ENCODE assay signal across 9 cellular contexts in the genomic region with DNA sequence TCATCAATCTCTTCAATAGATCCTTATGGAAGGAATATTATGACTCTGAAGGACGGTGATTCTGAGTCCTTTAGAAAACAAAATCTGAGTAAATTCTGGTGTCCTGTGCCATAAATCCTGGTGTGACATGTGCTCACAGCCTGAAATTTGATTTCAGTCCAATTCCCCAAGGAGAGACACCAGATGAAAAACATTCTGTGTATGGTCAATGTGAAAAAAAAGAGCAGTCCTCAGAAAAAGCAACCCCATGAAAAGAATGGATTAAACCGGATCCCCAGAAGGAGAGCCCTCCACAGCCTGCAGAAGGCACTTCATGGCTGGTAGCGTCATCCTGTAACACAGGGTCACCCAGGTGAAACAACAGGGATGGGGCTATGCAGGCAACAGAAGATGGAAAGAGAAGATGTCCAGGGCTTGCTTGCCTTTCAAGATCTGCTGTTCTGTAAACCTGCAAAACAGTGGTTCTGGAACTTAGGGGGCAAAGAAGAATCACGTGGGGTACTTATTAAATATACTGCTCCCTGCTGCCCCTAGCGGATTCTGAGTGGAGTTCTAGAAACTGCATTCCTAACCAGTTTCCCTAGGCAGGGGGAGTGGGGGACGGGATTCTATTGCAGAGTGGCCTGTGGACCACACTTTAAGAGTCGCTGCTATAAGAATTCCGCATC.
DNase-seq lines count a peak whose midpoint lies in the region; ATAC-seq, FAIRE-seq and TF ChIP-seq lines count a peak whose summit lies in the region.
"Had no signal": no experiment of that assay in that cellular context is flagged by ENCODE, and none has a peak within 500 bp of the region (broad histone marks: within the 10 kb centered on the region; RNA-seq: fewer than 3 reads in every experiment).

No MANE protein-coding gene starts in this region.

- H3K4me3 ChIP-seq in HUES64 (ENCODE audit: low read length), result peak overlapping the region; percentile 39
- H3K4me3 ChIP-seq in endothelial cell of umbilical vein (replicated peaks in 1 of 3; ENCODE audit: insufficient read depth in 1 of 3, low read depth in 1 of 3, low read length in 3 of 3), result no peak overlapping the region
- H3K4me3 ChIP-seq in mononuclear cell (ENCODE audit: low read length), result peak overlapping the region; percentile 29
- H3K4me3 ChIP-seq: SJSA1 had no signal

- H3K9me3 ChIP-seq in HUES64 (ENCODE audit: insufficient read depth, low read depth, low read length), result 0 out of 2 replicates have a peak, but pooled peaks cover 6% of the 10 kb centered on the region
- no peaks in the 10 kb centered on the region for H3K9me3 ChIP-seq in endothelial cell of umbilical vein (replicated peaks; ENCODE audit: control insufficient read depth, insufficient read depth, low read length)
- peaks cover 4% of the 10 kb centered on the region for H3K9me3 ChIP-seq in mononuclear cell (ENCODE audit: low read depth, low read length)
- H3K9me3 ChIP-seq: SJSA1 had no signal

- H3K27ac ChIP-seq in HUES64 (ENCODE audit: low read depth, low read length) (no peak overlapping the region; the same call in 1 of the 2 replicates), endothelial cell of umbilical vein (ENCODE audit: insufficient read depth, low read depth, low read length) (no peak overlapping the region)
- H3K27ac ChIP-seq: SJSA1 had no signal

- H3K9ac ChIP-seq in HUES64 (ENCODE audit: low read depth, low read length), result no peak overlapping the region
- no peak overlapping the region for H3K9ac ChIP-seq in endothelial cell of umbilical vein (replicated peaks; ENCODE audit: extremely low read depth, insufficient read depth, low read length)

- DNase-seq in COLO829 (ENCODE audit: low spot score) (peak; percentile 40), SW 1271 (lab: John Stamatoyannopoulos, UW) (peak; percentile 7 to 32), endothelial cell of umbilical vein (ENCODE audit: low read depth, low spot score) (peak; percentile 52), HPDE6-E6E7 (ENCODE audit: extremely low spot score) (no peak)

- peak; percentile 68 for TF ChIP-seq CTCF in endothelial cell of umbilical vein (IDR thresholded peaks at IDR 0.05; ENCODE audit: extremely low read depth in 1 of 2, insufficient read depth in 1 of 2, low read depth in 1 of 2, low read length in 2 of 2)

- POLR2A ChIA-PET in endothelial cell of umbilical vein (lab: Charles Lee), result no interaction called here

- CTCF ChIA-PET in endothelial cell of umbilical vein (lab: Charles Lee), result interaction anchor here (0.7 to 1.3 kb wide), 7 partner anchors 9 to 122 kb away, joined by 3 to 8 read pairs (median 4); no protein-coding TSS in a partner anchor

- no peaks in the 10 kb centered on the region for H3K79me2 ChIP-seq in endothelial cell of umbilical vein (ENCODE audit: control insufficient read depth, insufficient read depth, low read length)

- TF ChIP-seq POLR2A in endothelial cell of umbilical vein (IDR thresholded peaks at IDR 0.05; ENCODE audit: low read depth, low read length), result no peak

- dilution Hi-C loops in endothelial cell of umbilical vein (cut with MboI; ENCODE audit: extremely low pct_ligation_motif_present, low sequenced_read_pairs), result no loop called here

- H4K20me1 ChIP-seq in endothelial cell of umbilical vein (replicated peaks; ENCODE audit: control insufficient read depth, extremely low read depth, insufficient read depth, low read length), result no peaks in the 10 kb centered on the region

- ATAC-seq in GM19372 (IDR thresholded peaks at IDR 0.05; ENCODE audit: low read depth, unreplicated experiment) (peak; percentile 76), GM19023 (IDR thresholded peaks at IDR 0.05; ENCODE audit: unreplicated experiment) (no peak)

- H3K9me1 ChIP-seq in endothelial cell of umbilical vein (replicated peaks; ENCODE audit: control insufficient read depth, extremely low read depth, insufficient read depth, low read length), result no peaks in the 10 kb centered on the region

- 56% methylated on average over 8 of the region's 8 CpGs for WGBS in HUES64

- H2AFZ ChIP-seq in endothelial cell of umbilical vein (ENCODE audit: low read depth, low read length), result no peak overlapping the region

- FAIRE-seq in endothelial cell of umbilical vein (lab: Jason Lieb, UNC), result peak; percentile 79

- intact Hi-C loops in endothelial cell of umbilical vein (cut with micrococcal nuclease), result loop anchor here (5.0 kb wide), 1 partner anchor 120 kb away; a partner anchor contains a TSS

- H3K36me3 ChIP-seq in HUES64 (ENCODE audit: insufficient read depth, low read length), result no peaks in the 10 kb centered on the region
- H3K36me3 ChIP-seq in endothelial cell of umbilical vein (ENCODE audit: control insufficient read depth in 2 of 2, extremely low read depth in 1 of 2, insufficient read depth in 2 of 2, low read length in 2 of 2), result no peaks in the 10 kb centered on the region
- H3K36me3 ChIP-seq: SJSA1 had no signal

- H3K4me1 ChIP-seq in HUES64 (ENCODE audit: insufficient read depth, low read length), result peaks cover 8% of the 10 kb centered on the region
- no peaks in the 10 kb centered on the region for H3K4me1 ChIP-seq in endothelial cell of umbilical vein (ENCODE audit: control insufficient read depth, extremely low read depth, insufficient read depth, low read length)
- H3K4me1 ChIP-seq in mononuclear cell (ENCODE audit: insufficient read depth, low read length), result peaks cover 24% of the 10 kb centered on the region
- H3K4me1 ChIP-seq: SJSA1 had no signal

- no peaks in the 10 kb centered on the region for H3K27me3 ChIP-seq in HUES64 (ENCODE audit: insufficient read depth, low read length)
- peaks cover 8 to 9% of the 10 kb centered on the region in 2 experiments for H3K27me3 ChIP-seq in endothelial cell of umbilical vein (ENCODE audit: control insufficient read depth in 2 of 2, insufficient read depth in 2 of 2, low read length in 2 of 2)
- H3K27me3 ChIP-seq in mononuclear cell (ENCODE audit: insufficient read depth, low read length), result no peaks in the 10 kb centered on the region
- H3K27me3 ChIP-seq: SJSA1 had no signal

- BruUV-seq in endothelial cell of umbilical vein (replicated peaks; lab: Mats Ljungman, UMichigan), result no TSS peak

- H3K4me2 ChIP-seq in endothelial cell of umbilical vein (ENCODE audit: insufficient read depth, low read length), result peak overlapping the region; percentile 2

TF ChIP-seq in endothelial cell of umbilical vein, 7 proteins besides CTCF, POLR2A, EP300 and RAD21:
- TF ChIP-seq FOS (IDR thresholded peaks at IDR 0.05; ENCODE audit: borderline replicate concordance, insufficient read depth, low read length), result no peak

Comparison
In these comparisons a context has a peak if more than half of its experiments do, and no peak if none do; other contexts are left out.
1. H3K4me3 ChIP-seq: peak in HUES64 (single experiment) and mononuclear cell (single experiment); none in endothelial cell of umbilical vein (0 of 3).